Comparison of ENCODE assay signal across 1 cellular context in the genomic region with DNA sequence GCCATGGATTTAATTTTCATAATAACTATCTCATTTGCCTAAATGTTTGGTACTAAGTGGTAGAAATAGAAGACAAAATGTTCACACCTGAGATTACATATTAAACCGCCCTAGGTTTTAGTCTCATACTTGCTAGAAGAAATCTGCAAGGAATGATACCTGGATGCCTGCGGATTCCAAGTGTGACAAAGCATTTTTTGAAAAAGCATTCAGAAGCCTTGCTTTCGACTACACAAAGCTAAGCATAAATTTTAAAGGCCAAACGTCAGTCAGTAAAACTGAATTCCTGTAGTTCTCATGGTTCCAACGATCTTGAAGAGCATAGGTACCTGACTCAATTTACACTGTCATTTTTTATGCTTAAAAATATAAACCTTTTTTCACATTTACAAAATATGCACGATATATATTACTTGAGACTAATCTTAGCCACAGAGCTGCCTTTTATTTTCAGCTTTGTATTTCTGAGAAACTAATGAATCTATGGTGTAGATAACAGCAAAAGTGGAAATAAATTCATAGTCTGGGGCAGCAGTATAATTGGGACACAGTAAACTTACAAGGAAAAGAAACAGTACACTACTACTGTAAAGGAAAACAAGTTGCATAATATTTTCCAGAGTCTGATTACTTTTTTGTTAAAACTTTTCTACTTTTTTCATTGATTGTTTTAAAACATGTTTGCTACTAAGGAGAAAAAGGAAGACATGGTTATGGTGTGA.
TF ChIP-seq lines count a peak whose summit lies in the region.

No MANE protein-coding gene starts in this region.

TF ChIP-seq in GM12878, 131 proteins besides CTCF, POLR2A, EP300 and RAD21:
- TF ChIP-seq, protein P1, sequence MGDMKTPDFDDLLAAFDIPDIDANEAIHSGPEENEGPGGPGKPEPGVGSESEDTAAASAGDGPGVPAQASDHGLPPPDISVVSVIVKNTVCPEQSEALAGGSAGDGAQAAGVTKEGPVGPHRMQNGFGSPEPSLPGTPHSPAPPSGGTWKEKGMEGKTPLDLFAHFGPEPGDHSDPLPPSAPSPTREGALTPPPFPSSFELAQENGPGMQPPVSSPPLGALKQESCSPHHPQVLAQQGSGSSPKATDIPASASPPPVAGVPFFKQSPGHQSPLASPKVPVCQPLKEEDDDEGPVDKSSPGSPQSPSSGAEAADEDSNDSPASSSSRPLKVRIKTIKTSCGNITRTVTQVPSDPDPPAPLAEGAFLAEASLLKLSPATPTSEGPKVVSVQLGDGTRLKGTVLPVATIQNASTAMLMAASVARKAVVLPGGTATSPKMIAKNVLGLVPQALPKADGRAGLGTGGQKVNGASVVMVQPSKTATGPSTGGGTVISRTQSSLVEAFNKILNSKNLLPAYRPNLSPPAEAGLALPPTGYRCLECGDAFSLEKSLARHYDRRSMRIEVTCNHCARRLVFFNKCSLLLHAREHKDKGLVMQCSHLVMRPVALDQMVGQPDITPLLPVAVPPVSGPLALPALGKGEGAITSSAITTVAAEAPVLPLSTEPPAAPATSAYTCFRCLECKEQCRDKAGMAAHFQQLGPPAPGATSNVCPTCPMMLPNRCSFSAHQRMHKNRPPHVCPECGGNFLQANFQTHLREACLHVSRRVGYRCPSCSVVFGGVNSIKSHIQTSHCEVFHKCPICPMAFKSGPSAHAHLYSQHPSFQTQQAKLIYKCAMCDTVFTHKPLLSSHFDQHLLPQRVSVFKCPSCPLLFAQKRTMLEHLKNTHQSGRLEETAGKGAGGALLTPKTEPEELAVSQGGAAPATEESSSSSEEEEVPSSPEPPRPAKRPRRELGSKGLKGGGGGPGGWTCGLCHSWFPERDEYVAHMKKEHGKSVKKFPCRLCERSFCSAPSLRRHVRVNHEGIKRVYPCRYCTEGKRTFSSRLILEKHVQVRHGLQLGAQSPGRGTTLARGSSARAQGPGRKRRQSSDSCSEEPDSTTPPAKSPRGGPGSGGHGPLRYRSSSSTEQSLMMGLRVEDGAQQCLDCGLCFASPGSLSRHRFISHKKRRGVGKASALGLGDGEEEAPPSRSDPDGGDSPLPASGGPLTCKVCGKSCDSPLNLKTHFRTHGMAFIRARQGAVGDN (IDR thresholded peaks at IDR 0.05), result no peak
- TF ChIP-seq POU2F2 (IDR thresholded peaks at IDR 0.05; ENCODE audit: borderline replicate concordance, low read depth, low read length) (no peak), RB1 (IDR thresholded peaks at IDR 0.05; ENCODE audit: borderline replicate concordance) (no peak), EED (IDR thresholded peaks at IDR 0.05; ENCODE audit: low read depth) (no peak), MYB (IDR thresholded peaks at IDR 0.05; ENCODE audit: borderline replicate concordance, low read depth, low read length) (no peak), NR2C1 (IDR thresholded peaks at IDR 0.05) (no peak), ATF7 (IDR thresholded peaks at IDR 0.05; ENCODE audit: low read depth) (no peak), BCL11A (IDR thresholded peaks at IDR 0.05; ENCODE audit: low read depth, low read length) (no peak), TARDBP (IDR thresholded peaks at IDR 0.05; ENCODE audit: borderline replicate concordance) (no peak), MEF2B (IDR thresholded peaks at IDR 0.05; ENCODE audit: partially characterized antibody, poor library complexity, severe bottlenecking) (no peak), SIN3A (IDR thresholded peaks at IDR 0.05; ENCODE audit: low read depth, low read length) (no peak), NR2C2 (IDR thresholded peaks at IDR 0.05; ENCODE audit: borderline replicate concordance, control insufficient read depth, insufficient read length, low read depth) (no peak), PML (IDR thresholded peaks at IDR 0.05; ENCODE audit: low read length) (no peak)
- TF ChIP-seq, protein P2, sequence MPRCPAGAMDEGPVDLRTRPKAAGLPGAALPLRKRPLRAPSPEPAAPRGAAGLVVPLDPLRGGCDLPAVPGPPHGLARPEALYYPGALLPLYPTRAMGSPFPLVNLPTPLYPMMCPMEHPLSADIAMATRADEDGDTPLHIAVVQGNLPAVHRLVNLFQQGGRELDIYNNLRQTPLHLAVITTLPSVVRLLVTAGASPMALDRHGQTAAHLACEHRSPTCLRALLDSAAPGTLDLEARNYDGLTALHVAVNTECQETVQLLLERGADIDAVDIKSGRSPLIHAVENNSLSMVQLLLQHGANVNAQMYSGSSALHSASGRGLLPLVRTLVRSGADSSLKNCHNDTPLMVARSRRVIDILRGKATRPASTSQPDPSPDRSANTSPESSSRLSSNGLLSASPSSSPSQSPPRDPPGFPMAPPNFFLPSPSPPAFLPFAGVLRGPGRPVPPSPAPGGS (IDR thresholded peaks at IDR 0.05; ENCODE audit: borderline replicate concordance, insufficient read depth, low read depth, low read length, poor library complexity, severe bottlenecking), result no peak
- TF ChIP-seq, protein P3, sequence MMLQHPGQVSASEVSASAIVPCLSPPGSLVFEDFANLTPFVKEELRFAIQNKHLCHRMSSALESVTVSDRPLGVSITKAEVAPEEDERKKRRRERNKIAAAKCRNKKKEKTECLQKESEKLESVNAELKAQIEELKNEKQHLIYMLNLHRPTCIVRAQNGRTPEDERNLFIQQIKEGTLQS (IDR thresholded peaks at IDR 0.05; ENCODE audit: borderline replicate concordance, extremely low read depth, low read depth, low read length), result no peak
